1 cellular context compared by ENCODE assay signal in the genomic region with DNA sequence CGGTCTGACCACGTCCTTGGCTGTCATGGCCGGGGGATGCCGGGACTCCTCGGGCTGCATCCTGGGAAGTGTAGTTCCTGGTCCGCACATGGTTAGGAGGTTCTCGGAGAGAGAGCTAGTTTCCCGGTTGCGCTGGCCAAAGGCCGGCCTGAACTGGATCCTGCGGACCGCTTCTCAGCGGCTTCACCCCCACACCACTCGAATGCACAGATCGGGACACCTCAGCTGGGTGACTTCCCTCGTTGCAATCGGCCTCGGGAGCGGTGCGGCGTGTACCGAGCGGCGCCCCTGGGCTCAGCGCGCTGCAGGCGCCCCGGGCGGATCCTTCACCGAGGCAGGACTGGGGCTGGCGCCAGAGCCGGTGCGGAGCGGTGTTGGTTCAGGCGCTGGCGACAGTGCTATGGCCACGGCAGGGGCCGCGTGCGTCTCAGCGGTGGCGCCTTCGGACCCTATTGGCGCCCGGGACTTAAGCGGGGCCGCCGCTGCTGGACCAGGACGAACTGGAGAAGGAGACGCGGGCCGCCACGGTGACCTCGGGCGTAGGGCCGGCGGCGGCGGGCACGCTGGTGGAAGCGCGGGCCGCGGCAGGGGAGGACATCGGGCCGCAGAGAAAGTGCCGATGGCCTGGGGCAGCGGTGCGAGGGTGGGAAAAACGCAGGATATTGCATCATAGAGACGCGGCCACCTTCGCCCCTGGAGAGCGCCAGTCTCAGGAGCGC.
A peak's percentile ranks its signal among the peaks of the same experiment; 100 is the strongest.
TF ChIP-seq lines count a peak whose summit lies in the region.

No MANE protein-coding gene starts in this region.

TF ChIP-seq in endothelial cell of umbilical vein, 7 proteins besides CTCF, POLR2A, EP300 and RAD21:
- no peak for TF ChIP-seq FOS (IDR thresholded peaks at IDR 0.05; ENCODE audit: borderline replicate concordance, insufficient read depth, low read length)
- TF ChIP-seq MYC (IDR thresholded peaks at IDR 0.05; ENCODE audit: low read depth, low read length) = peak; percentile 82
- no peak for TF ChIP-seq GATA2 (IDR thresholded peaks at IDR 0.05; ENCODE audit: insufficient read depth, insufficient read length, low read depth, low read length)
- TF ChIP-seq MAX (IDR thresholded peaks at IDR 0.05; ENCODE audit: insufficient read depth, insufficient read length) = peak; percentile 59
- TF ChIP-seq POLR2AphosphoS5 (IDR thresholded peaks at IDR 0.05; ENCODE audit: insufficient read depth, low read depth, low read length) = peak; percentile 63
